Comparison of ENCODE assay signal across 29 cellular contexts in the genomic region with DNA sequence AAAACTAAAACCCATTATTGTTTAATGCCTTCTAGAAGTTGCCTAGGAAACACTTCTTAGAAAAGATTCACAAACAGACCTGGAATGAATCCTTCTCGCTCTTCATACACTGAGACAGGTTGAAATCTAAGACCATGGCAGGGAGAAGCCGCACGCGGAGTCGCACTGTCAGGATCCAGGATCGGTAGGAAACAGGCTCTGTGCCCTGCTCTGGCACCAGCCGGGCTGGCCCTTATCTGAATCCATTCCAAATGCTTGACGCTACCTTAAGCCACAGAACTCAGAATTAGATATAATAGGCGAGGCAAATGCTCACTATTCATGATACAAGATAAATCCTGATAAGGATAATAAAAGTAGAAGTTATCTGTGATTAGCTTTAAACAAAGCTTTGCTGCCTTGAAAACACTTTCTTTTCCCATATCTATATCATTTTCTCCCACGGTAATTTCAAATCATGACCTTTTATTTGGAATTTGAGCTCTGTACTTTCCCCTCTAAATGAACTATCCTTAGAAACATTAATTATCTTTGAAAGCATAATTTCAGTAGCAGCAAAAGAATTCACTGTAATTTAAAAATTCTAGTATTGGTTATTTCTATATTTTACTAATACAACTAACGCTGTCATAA.
DNase-seq lines count a peak whose midpoint lies in the region; ATAC-seq and TF ChIP-seq lines count a peak whose summit lies in the region.
"Had no signal": no experiment of that assay in that cellular context is flagged by ENCODE, and none has a peak within 500 bp of the region (broad histone marks: within the 10 kb centered on the region; RNA-seq: fewer than 3 reads in every experiment).

No MANE protein-coding gene starts in this region.

- H3K4me3 ChIP-seq in A673 (ENCODE audit: low read depth, low read length, poor library complexity, severe bottlenecking) (no peak overlapping the region), HL-60 (replicated peaks; ENCODE audit: insufficient read depth, low read length) (no peak overlapping the region), duodenal mucosa (ENCODE audit: low read depth in 1 of 2, low read length in 2 of 2) (peak overlapping the region; percentile 49 to 55), mesendoderm (ENCODE audit: low read length) (no peak overlapping the region)
- H3K4me3 ChIP-seq: esophagus muscularis mucosa, prostate gland, tibial artery had no signal

- no peak for ATAC-seq in HG03342 (IDR thresholded peaks at IDR 0.05; ENCODE audit: unreplicated experiment)
- ATAC-seq in GM18867 (IDR thresholded peaks at IDR 0.05; ENCODE audit: unreplicated experiment) = no peak
- ATAC-seq: activated naive CD8-positive, alpha-beta T cell treated with anti-CD3 and anti-CD28 coated beads, Interleukin-2, amount 50 U/mL, for 24 hours; activated T-cell treated with anti-CD3 and anti-CD28 coated beads, Interleukin-2, amount 50 U/mL, for 72 hours; CD8-positive, alpha-beta T cell; PC-3 had no signal

- intact Hi-C loops in A673 (cut with micrococcal nuclease; ENCODE audit: unreplicated experiment) = no loop called here

- H3K27me3 ChIP-seq in A673 (replicated peaks; ENCODE audit: insufficient read depth, low read depth, low read length, poor library complexity) (no peaks in the 10 kb centered on the region), HL-60 (ENCODE audit: insufficient read depth, poor library complexity, severe bottlenecking) (no peaks in the 10 kb centered on the region), duodenal mucosa (ENCODE audit: control insufficient read depth in 1 of 2, insufficient read depth in 2 of 2, low read length in 2 of 2) (peaks cover 0 to 4% of the 10 kb centered on the region in 2 donors), mesendoderm (ENCODE audit: insufficient read depth, low read length, poor library complexity) (no peaks in the 10 kb centered on the region)
- H3K27me3 ChIP-seq: esophagus muscularis mucosa, tibial artery had no signal

- H2BK120ac ChIP-seq in mesendoderm (ENCODE audit: low read depth, low read length) = no peak overlapping the region

- H4K5ac ChIP-seq in mesendoderm (ENCODE audit: low read length) = no peak overlapping the region

- CTCF ChIA-PET in A673 (lab: Charles Lee) = no interaction called here

- H3K79me1 ChIP-seq in mesendoderm (ENCODE audit: low read length) = no peaks in the 10 kb centered on the region

- no peak overlapping the region for H3K23ac ChIP-seq in mesendoderm (ENCODE audit: low read length)

- DNase-seq in A673 (ENCODE audit: low spot score) (no peak), HL-60 (ENCODE audit: low read depth in 1 of 2, low spot score in 1 of 2) (no peak), mesendoderm (peak; percentile 38), NCI-H1436 (lab: John Stamatoyannopoulos, UW) (no peak), SW 1271 (lab: John Stamatoyannopoulos, UW) (no peak)
- DNase-seq: activated CD4-positive, alpha-beta memory T cell treated with anti-CD3 and anti-CD28 coated beads for 36 hours; activated CD4-positive, alpha-beta T cell treated with anti-CD3 and anti-CD28 coated beads for 1 hour; activated naive CD4-positive, alpha-beta T cell; activated naive CD8-positive, alpha-beta T cell treated with anti-CD3 and anti-CD28 coated beads, Interleukin-2, amount 50 U/mL, for 24 hours; activated T-cell treated with anti-CD3 and anti-CD28 coated beads, Interleukin-2, amount 50 U/mL, for 72 hours; CD8-positive, alpha-beta T cell; central memory CD4-positive, alpha-beta T cell; foreskin fibroblast; HCEC 1CT; kidney glomerular epithelial cell; NCI-H1092; NCI-H1694 treated with DMSO at 0.1 percent for 48 hours; NCI-H2171 treated with DMSO at 0.1 percent for 48 hours; NCI-H524 treated with DMSO at 0.1 percent for 48 hours; NK-92 treated with Interleukin-12 subunit alpha and Interleukin-12 subunit beta, amount 100 ng/mL, for 24 hours; PC-3; SHP77; stimulated activated CD4-positive, alpha-beta T cell treated with anti-CD3 and anti-CD28 coated beads, Interleukin-4, amount 100 ng/mL, for 24 hours had no signal

- H3K9me3 ChIP-seq in A673 (ENCODE audit: low read depth, low read length, poor library complexity, severe bottlenecking) (peaks cover 4% of the 10 kb centered on the region), duodenal mucosa (ENCODE audit: control insufficient read depth in 1 of 2, low read length in 2 of 2) (no peaks in the 10 kb centered on the region)
- H3K9me3 ChIP-seq: esophagus muscularis mucosa, prostate gland, tibial artery had no signal

- no peak overlapping the region for H3K18ac ChIP-seq in mesendoderm (ENCODE audit: low read length)

- no TSS peak for BruUV-seq in A673 (replicated peaks; lab: Mats Ljungman, UMichigan)

- no peak overlapping the region for H3K4ac ChIP-seq in mesendoderm (ENCODE audit: low read depth, low read length)

- no peaks in the 10 kb centered on the region for H3K79me2 ChIP-seq in mesendoderm (ENCODE audit: control insufficient read depth, insufficient read depth, low read length)

- H2AK5ac ChIP-seq in mesendoderm (ENCODE audit: low read length) = no peak overlapping the region

- H3K36me3 ChIP-seq in A673 (ENCODE audit: insufficient read depth, low read length, poor library complexity, severe bottlenecking) = no peaks in the 10 kb centered on the region
- no peaks in the 10 kb centered on the region for H3K36me3 ChIP-seq in duodenal mucosa (ENCODE audit: control insufficient read depth in 1 of 2, insufficient read depth in 2 of 2, low read length in 2 of 2)
- no peaks in the 10 kb centered on the region for H3K36me3 ChIP-seq in mesendoderm (ENCODE audit: control insufficient read depth, insufficient read depth, low read length)
- H3K36me3 ChIP-seq: esophagus muscularis mucosa, prostate gland, tibial artery had no signal

- H3K9ac ChIP-seq in duodenal mucosa (ENCODE audit: low read depth in 1 of 2, low read length in 2 of 2) (peak overlapping the region in 1 of 2 donors; percentile 47), mesendoderm (ENCODE audit: low read length) (no peak overlapping the region)

- no peak overlapping the region for H3K4me2 ChIP-seq in mesendoderm (ENCODE audit: low read length)

- H2BK15ac ChIP-seq in mesendoderm (replicated peaks; ENCODE audit: low read depth) = no peak overlapping the region

- H3K4me1 ChIP-seq in A673 (ENCODE audit: insufficient read depth, low read length, poor library complexity, severe bottlenecking) (peaks cover 5% of the 10 kb centered on the region), duodenal mucosa (ENCODE audit: control insufficient read depth in 1 of 2, insufficient read depth in 2 of 2, low read length in 2 of 2) (peaks cover 3 to 11% of the 10 kb centered on the region in 2 donors), mesendoderm (ENCODE audit: control insufficient read depth, low read depth, low read length) (no peaks in the 10 kb centered on the region)
- H3K4me1 ChIP-seq: esophagus muscularis mucosa, prostate gland, tibial artery had no signal

- POLR2A ChIA-PET in A673 (lab: Charles Lee; ENCODE audit: low non-redundant PET) = no interaction called here

- no peak overlapping the region for H4K8ac ChIP-seq in mesendoderm (ENCODE audit: low read depth, low read length)

- no CpG with 5 or more reads among the region's 11 CpGs for WGBS in mesendoderm (ENCODE audit: extremely low coverage, insufficient coverage, low lambda C conversion rate)

- no peak overlapping the region for H3K56ac ChIP-seq in mesendoderm (ENCODE audit: low read length)

- TF ChIP-seq CTCF in A673 (conservative IDR thresholded peaks at IDR 0.05; ENCODE audit: low read depth, low read length) (no peak), HL-60 (IDR thresholded peaks at IDR 0.05; ENCODE audit: insufficient read depth, low read length) (no peak)

- peak overlapping the region; percentile 10 for H3K27ac ChIP-seq in A673 (ENCODE audit: low read depth, low read length, poor library complexity, severe bottlenecking)
- H3K27ac ChIP-seq in HL-60 (replicated peaks) = peak overlapping the region; percentile 83
- H3K27ac ChIP-seq in duodenal mucosa (ENCODE audit: low read depth, low read length) = no peak overlapping the region
- H3K27ac ChIP-seq in mesendoderm (ENCODE audit: low read depth, low read length) = no peak overlapping the region
- H3K27ac ChIP-seq: esophagus muscularis mucosa, prostate gland, tibial artery had no signal

- no peak overlapping the region for H2BK5ac ChIP-seq in mesendoderm (ENCODE audit: low read length)

Comparison
In these comparisons a context has a peak if more than half of its experiments do, and no peak if none do; other contexts are left out.
1. H3K27ac ChIP-seq: peak in A673 (single experiment) and HL-60 (single experiment); none in duodenal mucosa (single experiment) and mesendoderm (single experiment).
2. H3K4me3 ChIP-seq: peak in duodenal mucosa (2 of 2); none in A673 (single experiment), HL-60 (single experiment) and mesendoderm (single experiment).